ENCODE assay signal across 5 cellular contexts in the genomic region with DNA sequence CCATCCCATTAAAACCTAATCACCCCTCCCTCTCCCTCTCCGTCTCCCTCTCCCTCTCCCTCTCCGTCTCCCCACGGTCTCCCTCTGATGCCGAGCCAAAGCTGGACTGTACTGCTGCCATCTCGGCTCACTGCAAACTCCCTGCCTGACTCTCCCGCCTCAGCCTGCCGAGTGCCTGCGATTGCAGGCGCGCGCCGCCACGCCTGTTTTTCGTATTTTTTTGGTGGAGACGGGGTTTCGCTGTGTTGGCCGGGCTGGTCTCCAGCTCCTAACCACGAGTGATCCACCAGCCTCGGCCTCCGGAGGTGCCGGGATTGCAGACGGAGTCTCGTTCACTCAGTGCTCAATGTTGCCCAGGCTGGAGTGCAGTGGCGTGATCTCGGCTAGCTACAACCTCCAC.
DNase-seq lines count a peak whose midpoint lies in the region; ATAC-seq and TF ChIP-seq lines count a peak whose summit lies in the region.
"Not testable (repeated sequence)": the region's sequence is repeated elsewhere in the genome, so short reads cannot be mapped to it uniquely, and the experiment has no call there.

No MANE protein-coding gene starts in this region.

- TF ChIP-seq POLR2A in esophagus muscularis mucosa (IDR thresholded peaks at IDR 0.05; ENCODE audit: low read depth): not testable (repeated sequence)

- not testable (repeated sequence) for H3K27me3 ChIP-seq in esophagus muscularis mucosa, right atrium auricular region

- not testable (repeated sequence) for H3K4me1 ChIP-seq in esophagus muscularis mucosa, right atrium auricular region

- intact Hi-C loops in esophagus muscularis mucosa (cut with DNase I): not testable (repeated sequence)

- 97% methylated on average over 18 of the region's 25 CpGs for WGBS in esophagus muscularis mucosa

- not testable (repeated sequence) for H3K36me3 ChIP-seq in esophagus muscularis mucosa, right atrium auricular region

- not testable (repeated sequence) for H3K9me3 Mint-ChIP-seq in activated CD8-positive, alpha-beta memory T cell treated with anti-CD3 and anti-CD28 coated beads, Interleukin-2, amount 10 ng/mL, durations not matched to agents 7 days and 5 days (ENCODE audit: low read depth); osteocyte (ENCODE audit: unreplicated experiment); type B pancreatic cell

- H3K27me3 Mint-ChIP-seq in activated CD8-positive, alpha-beta memory T cell treated with anti-CD3 and anti-CD28 coated beads, Interleukin-2, amount 10 ng/mL, durations not matched to agents 7 days and 5 days; osteocyte (ENCODE audit: unreplicated experiment); type B pancreatic cell: not testable (repeated sequence)

- ATAC-seq in activated CD8-positive, alpha-beta memory T cell treated with anti-CD3 and anti-CD28 coated beads, Interleukin-2, amount 10 ng/mL, durations not matched to agents 7 days and 5 days: not testable (repeated sequence)

- H3K4me1 Mint-ChIP-seq in activated CD8-positive, alpha-beta memory T cell treated with anti-CD3 and anti-CD28 coated beads, Interleukin-2, amount 10 ng/mL, durations not matched to agents 7 days and 5 days; osteocyte (ENCODE audit: unreplicated experiment); type B pancreatic cell (ENCODE audit: unreplicated experiment): not testable (repeated sequence)

- DNase-seq in activated CD8-positive, alpha-beta memory T cell treated with anti-CD3 and anti-CD28 coated beads, Interleukin-2, amount 10 ng/mL, durations not matched to agents 7 days and 5 days: peak; percentile 14
- DNase-seq in esophagus muscularis mucosa (ENCODE audit: extremely low spot score) (peak; percentile 12), right atrium auricular region (ENCODE audit: low spot score) (peak; percentile 13), osteocyte (ENCODE audit: extremely low spot score, unreplicated experiment) (peak; percentile 63), type B pancreatic cell (ENCODE audit: extremely low spot score, unreplicated experiment) (peak; percentile 25)

- not testable (repeated sequence) for H3K4me3 ChIP-seq in esophagus muscularis mucosa, right atrium auricular region

- TF ChIP-seq CTCF in esophagus muscularis mucosa (IDR thresholded peaks at IDR 0.05); right atrium auricular region (IDR thresholded peaks at IDR 0.05); osteocyte (IDR thresholded peaks at IDR 0.05); type B pancreatic cell (conservative IDR thresholded peaks at IDR 0.05): not testable (repeated sequence)

- H3K4me3 Mint-ChIP-seq in activated CD8-positive, alpha-beta memory T cell treated with anti-CD3 and anti-CD28 coated beads, Interleukin-2, amount 10 ng/mL, durations not matched to agents 7 days and 5 days; osteocyte (ENCODE audit: unreplicated experiment); type B pancreatic cell: not testable (repeated sequence)

- not testable (repeated sequence) for TF ChIP-seq EP300 in esophagus muscularis mucosa (IDR thresholded peaks at IDR 0.05)

- H3K36me3 Mint-ChIP-seq in activated CD8-positive, alpha-beta memory T cell treated with anti-CD3 and anti-CD28 coated beads, Interleukin-2, amount 10 ng/mL, durations not matched to agents 7 days and 5 days; osteocyte (ENCODE audit: unreplicated experiment); type B pancreatic cell: not testable (repeated sequence)

- not testable (repeated sequence) for H3K27ac Mint-ChIP-seq in activated CD8-positive, alpha-beta memory T cell treated with anti-CD3 and anti-CD28 coated beads, Interleukin-2, amount 10 ng/mL, durations not matched to agents 7 days and 5 days; osteocyte (ENCODE audit: unreplicated experiment); type B pancreatic cell

- H3K27ac ChIP-seq in esophagus muscularis mucosa (replicated peaks in 1 of 4); right atrium auricular region: not testable (repeated sequence)

- CTCF ChIA-PET in activated CD8-positive, alpha-beta memory T cell treated with anti-CD3 and anti-CD28 coated beads, Interleukin-2, amount 10 ng/mL, durations not matched to agents 7 days and 5 days (lab: Charles Lee): not testable (repeated sequence)

- H3K9me3 ChIP-seq in esophagus muscularis mucosa, right atrium auricular region: not testable (repeated sequence)

Comparison
In these comparisons a context has a peak if more than half of its experiments do, and no peak if none do; other contexts are left out.
1. DNase-seq: peak in every context shown above with its lines; median percentile 63 in osteocyte; 25 in type B pancreatic cell; 14 in activated CD8-positive, alpha-beta memory T cell treated with anti-CD3 and anti-CD28 coated beads, Interleukin-2, amount 10 ng/mL, durations not matched to agents 7 days and 5 days; 13 in right atrium auricular region; 12 in esophagus muscularis mucosa.